Comparison of ENCODE assay signal across 8 cellular contexts in the genomic region with DNA sequence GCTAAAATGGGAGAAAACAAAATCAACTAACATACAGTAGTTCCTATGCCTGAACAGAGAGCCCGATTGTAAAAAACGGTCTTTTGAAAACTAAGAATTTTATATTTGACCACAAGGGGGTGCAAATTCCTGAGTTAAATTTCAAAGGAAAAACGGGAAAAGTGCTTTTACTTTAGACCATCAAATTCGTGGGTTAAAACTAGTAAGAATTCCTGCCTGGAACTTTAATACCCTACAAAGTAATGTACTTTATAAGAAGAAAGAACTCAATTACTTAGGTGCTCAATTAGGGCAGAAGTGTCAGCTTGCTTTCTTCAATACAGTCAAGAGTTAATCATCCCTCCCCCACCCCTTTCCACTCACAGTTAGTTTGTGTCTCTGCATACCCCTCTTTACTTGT.
DNase-seq lines count a peak whose midpoint lies in the region; ATAC-seq and TF ChIP-seq lines count a peak whose summit lies in the region.

No MANE protein-coding gene starts in this region.

- H3K4me3 ChIP-seq in adrenal gland (peak overlapping the region in 1 of 4 donors; percentile 32), uterus (no peak overlapping the region)

- H3K27ac ChIP-seq in adrenal gland = no peak overlapping the region
- H3K27ac ChIP-seq in uterus = peak overlapping the region; percentile 19 to 35

- no peaks in the 10 kb centered on the region for H3K27me3 ChIP-seq in adrenal gland
- no peaks in the 10 kb centered on the region for H3K27me3 ChIP-seq in uterus

- 0 to 2% (median 0%) methylated on average over 4 of the region's 4 CpGs for WGBS in adrenal gland, 4 donors

- ATAC-seq in activated CD4-positive, CD25-positive, alpha-beta regulatory T cell treated with anti-CD3 and anti-CD28 coated beads, Interleukin-2, amount 50 U/mL, for 24 hours = no peak

- no peaks in the 10 kb centered on the region for H3K9me3 ChIP-seq in adrenal gland (replicated peaks in 1 of 3)
- no peaks in the 10 kb centered on the region for H3K9me3 ChIP-seq in uterus

- H3K36me3 ChIP-seq in adrenal gland (replicated peaks in 1 of 2) (no peaks in the 10 kb centered on the region), uterus (no peaks in the 10 kb centered on the region)

- intact Hi-C loops in adrenal gland (cut with DNase I) (loop anchor here in 1 of 2 donors (10.0 kb wide), 1 partner anchor 90 kb away; a partner anchor contains a TSS), uterus (cut with DNase I; ENCODE audit: low total_unique reads) (no loop called here)

- no peak for TF ChIP-seq POLR2A in adrenal gland (IDR thresholded peaks at IDR 0.05)
- TF ChIP-seq POLR2A in uterus (IDR thresholded peaks at IDR 0.05) = no peak

- TF ChIP-seq CTCF in adrenal gland (IDR thresholded peaks at IDR 0.05) (peak; percentile 54 to 71 (median 66)), uterus (IDR thresholded peaks at IDR 0.05) (peak; percentile 50 to 66 (median 61))

- H3K4me1 ChIP-seq in adrenal gland (replicated peaks in 1 of 2) (peaks cover 0 to 29% of the 10 kb centered on the region in 2 donors), uterus (no peaks in the 10 kb centered on the region)

- peak; percentile 17 for DNase-seq in NCI-H2107 (lab: John Stamatoyannopoulos, UW)
- DNase-seq in NCI-H2107 treated with DMSO at 0.1 percent for 48 hours (lab: John Stamatoyannopoulos, UW; ENCODE audit: unreplicated experiment) = no peak
- peak; percentile 48 for DNase-seq in M059J (ENCODE audit: low read depth)
- no peak for DNase-seq in adrenal gland
- peak; percentile 53 for DNase-seq in kidney glomerular epithelial cell (lab: John Stamatoyannopoulos, UW)
- no peak for DNase-seq in uterus
- no peak for DNase-seq in stimulated activated CD8-positive, alpha-beta memory T cell treated with anti-CD3 and anti-CD28 coated beads, Interleukin-4, amount 100 ng/mL, for 48 hours

Comparison
In these comparisons a context has a peak if more than half of its experiments do, and no peak if none do; other contexts are left out.
1. DNase-seq: peak in NCI-H2107 (single experiment), M059J (single experiment) and kidney glomerular epithelial cell (single experiment); none in NCI-H2107 treated with DMSO at 0.1 percent for 48 hours (single experiment), adrenal gland (0 of 7), uterus (0 of 2) and stimulated activated CD8-positive, alpha-beta memory T cell treated with anti-CD3 and anti-CD28 coated beads, Interleukin-4, amount 100 ng/mL, for 48 hours (single experiment).
2. H3K27ac ChIP-seq: peak in uterus (2 of 2); none in adrenal gland (0 of 5).